9 cellular contexts compared by ENCODE assay signal in the genomic region with DNA sequence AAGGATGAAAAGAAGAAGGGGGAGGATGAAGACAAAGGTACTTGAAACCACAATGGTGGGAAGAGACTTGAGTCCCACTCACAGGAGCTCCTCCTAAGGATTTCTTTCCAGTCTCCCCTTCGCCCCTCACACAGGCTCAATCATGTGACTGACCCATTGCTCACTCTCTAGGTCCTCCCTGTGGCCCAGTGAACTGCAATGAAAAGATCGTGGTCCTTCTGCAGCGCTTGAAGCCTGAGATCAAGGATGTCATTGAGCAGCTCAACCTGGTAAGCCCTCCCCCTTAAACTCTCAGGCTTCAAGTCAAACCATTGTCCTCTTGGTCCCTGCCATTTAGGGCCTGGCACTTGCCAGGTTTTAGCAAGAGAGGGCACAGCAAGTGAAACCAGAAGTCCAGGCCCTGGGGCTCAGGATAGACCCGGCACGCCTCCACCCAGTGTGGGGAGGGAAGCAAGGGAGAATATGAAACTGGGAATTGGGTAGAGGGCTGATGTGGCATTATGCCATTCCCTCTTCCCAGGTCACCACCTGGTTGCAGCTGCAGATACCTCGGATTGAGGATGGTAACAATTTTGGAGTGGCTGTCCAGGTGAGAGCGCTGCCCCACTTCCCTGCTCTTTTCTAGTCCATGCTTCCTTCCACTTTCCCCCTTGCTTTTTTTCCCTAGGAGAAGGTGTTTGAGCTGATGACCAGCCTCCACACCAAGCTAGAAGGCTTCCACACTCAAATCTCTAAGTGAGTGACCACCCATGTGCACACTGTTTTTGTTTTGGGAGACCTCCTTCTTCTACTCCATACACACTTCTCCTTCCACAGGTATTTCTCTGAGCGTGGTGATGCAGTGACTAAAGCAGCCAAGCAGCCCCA. TPM values are rescaled to one million over a fixed set of nuclear protein-coding genes. Genes with fewer than 3 reads are reported as not detected.
DNase-seq lines count a peak whose midpoint lies in the region; ATAC-seq and TF ChIP-seq lines count a peak whose summit lies in the region.
"Had no signal": no experiment of that assay in that cellular context is flagged by ENCODE, and none has a peak within 500 bp of the region (broad histone marks: within the 10 kb centered on the region; RNA-seq: fewer than 3 reads in every experiment).

No MANE protein-coding gene starts in this region.

- H3K36me3 Mint-ChIP-seq in activated CD4-positive, alpha-beta T cell treated with anti-CD3 and anti-CD28 coated beads for 36 hours (ENCODE audit: low read depth) = peaks cover 53% of the 10 kb centered on the region
- peaks cover 28% of the 10 kb centered on the region for H3K36me3 Mint-ChIP-seq in stimulated activated memory B cell treated with anti-CD40 and anti-IgM and Interleukin-4, amounts not matched to agents 10 μg/mL and 1 μg/mL and 100 μg/mL, for 72 hours

- intact Hi-C loops in activated CD4-positive, alpha-beta T cell treated with anti-CD3 and anti-CD28 coated beads for 36 hours (cut with DNase I, micrococcal nuclease) = loop anchor here in 1 of 2 experiments (5.0 kb wide), 1 partner anchor 295 kb away; no protein-coding TSS in a partner anchor
- intact Hi-C loops in ascending aorta (cut with DNase I) = no loop called here

- H3K27ac Mint-ChIP-seq in activated CD4-positive, alpha-beta T cell treated with anti-CD3 and anti-CD28 coated beads for 36 hours = peak overlapping the region; percentile 91
- H3K27ac Mint-ChIP-seq in stimulated activated memory B cell treated with anti-CD40 and anti-IgM and Interleukin-4, amounts not matched to agents 10 μg/mL and 1 μg/mL and 100 μg/mL, for 72 hours = peak overlapping the region; percentile 82

- no peak overlapping the region for H3K4me3 ChIP-seq in ascending aorta

- no peaks in the 10 kb centered on the region for H3K9me3 Mint-ChIP-seq in activated CD4-positive, alpha-beta T cell treated with anti-CD3 and anti-CD28 coated beads for 36 hours (ENCODE audit: low read depth)
- no peaks in the 10 kb centered on the region for H3K9me3 Mint-ChIP-seq in stimulated activated memory B cell treated with anti-CD40 and anti-IgM and Interleukin-4, amounts not matched to agents 10 μg/mL and 1 μg/mL and 100 μg/mL, for 72 hours

- TF ChIP-seq CTCF in ascending aorta (IDR thresholded peaks at IDR 0.05) = no peak

- peaks cover 48% of the 10 kb centered on the region for H3K4me1 Mint-ChIP-seq in activated CD4-positive, alpha-beta T cell treated with anti-CD3 and anti-CD28 coated beads for 36 hours
- H3K4me1 Mint-ChIP-seq in stimulated activated memory B cell treated with anti-CD40 and anti-IgM and Interleukin-4, amounts not matched to agents 10 μg/mL and 1 μg/mL and 100 μg/mL, for 72 hours = peaks cover 54% of the 10 kb centered on the region

- no peak for DNase-seq in activated CD4-positive, alpha-beta T cell treated with anti-CD3 and anti-CD28 coated beads for 36 hours
- DNase-seq in activated CD4-positive, alpha-beta T cell treated with anti-CD3 and anti-CD28 coated beads for 4 hours = no peak
- DNase-seq in ascending aorta (ENCODE audit: low spot score in 2 of 2) = no peak
- DNase-seq: glutamatergic neuron, NCI-H1092 treated with DMSO at 0.1 percent for 48 hours had no signal

- no peaks in the 10 kb centered on the region for H3K27me3 ChIP-seq in ascending aorta
- H3K27me3 ChIP-seq: suprapubic skin had no signal

- CTCF ChIA-PET in activated CD4-positive, alpha-beta T cell treated with anti-CD3 and anti-CD28 coated beads for 36 hours (lab: Charles Lee) = interaction anchor here (0.7 to 2.5 kb wide), 7 partner anchors 9 to 299 kb away, joined by 3 to 14 read pairs (median 5); partner anchors contain the start of genes DCAF11, IRF9, MDP1 and NRL

- H3K4me3 Mint-ChIP-seq in activated CD4-positive, alpha-beta T cell treated with anti-CD3 and anti-CD28 coated beads for 36 hours = peak overlapping the region; percentile 92
- H3K4me3 Mint-ChIP-seq in stimulated activated memory B cell treated with anti-CD40 and anti-IgM and Interleukin-4, amounts not matched to agents 10 μg/mL and 1 μg/mL and 100 μg/mL, for 72 hours = no peak overlapping the region

- no peak for ATAC-seq in activated CD4-positive, alpha-beta T cell treated with anti-CD3 and anti-CD28 coated beads for 36 hours
- ATAC-seq in stimulated activated memory B cell treated with anti-CD40 and anti-IgM and Interleukin-4, amounts not matched to agents 10 μg/mL and 1 μg/mL and 100 μg/mL, for 72 hours = no peak
- ATAC-seq in HG03520 (IDR thresholded peaks at IDR 0.05; ENCODE audit: unreplicated experiment) (no peak), GM18861 (IDR thresholded peaks at IDR 0.05; ENCODE audit: unreplicated experiment) (no peak)

- H3K27ac ChIP-seq in ascending aorta = peak overlapping the region; percentile 31 to 91

- peaks cover 9 to 31% of the 10 kb centered on the region in 2 donors for H3K4me1 ChIP-seq in ascending aorta

- H3K9me3 ChIP-seq in ascending aorta = no peaks in the 10 kb centered on the region
- H3K9me3 ChIP-seq: suprapubic skin had no signal

- no peaks in the 10 kb centered on the region for H3K27me3 Mint-ChIP-seq in activated CD4-positive, alpha-beta T cell treated with anti-CD3 and anti-CD28 coated beads for 36 hours
- no peaks in the 10 kb centered on the region for H3K27me3 Mint-ChIP-seq in stimulated activated memory B cell treated with anti-CD40 and anti-IgM and Interleukin-4, amounts not matched to agents 10 μg/mL and 1 μg/mL and 100 μg/mL, for 72 hours

- POLR2A ChIA-PET in activated CD4-positive, alpha-beta T cell treated with anti-CD3 and anti-CD28 coated beads for 36 hours (lab: Charles Lee) = interaction anchor here (0.6 to 3.1 kb wide), 6 partner anchors 9 to 47 kb away, joined by 3 to 35 read pairs (median 6); partner anchors contain the start of genes DCAF11, NRL, PSME2 and RNF31

- H3K36me3 ChIP-seq in ascending aorta = peaks cover 11 to 18% of the 10 kb centered on the region in 2 donors

RNA-seq across cellular contexts. Expression of gene PSME1, which starts 1.8 kb away (rescaled TPM):
- total RNA-seq in activated CD4-positive, alpha-beta T cell treated with anti-CD3 and anti-CD28 coated beads for 36 hours = 100 to 1,000 TPM; 414 to 418 TPM
- total RNA-seq in ascending aorta = 55.5 TPM

RNA-seq across cellular contexts. Expression of gene EMC9, which starts 3.6 kb away (rescaled TPM):
- 10 to 100 TPM; 36.9 to 46.7 TPM for total RNA-seq in activated CD4-positive, alpha-beta T cell treated with anti-CD3 and anti-CD28 coated beads for 36 hours
- total RNA-seq in ascending aorta = 3.4 TPM

RNA-seq across cellular contexts. Expression of gene FITM1, which starts 7.3 kb away (rescaled TPM):
- under 1 TPM in 1 of 2 experiments, not detected in 1; 0.53 TPM for total RNA-seq in activated CD4-positive, alpha-beta T cell treated with anti-CD3 and anti-CD28 coated beads for 36 hours
- total RNA-seq in ascending aorta = not detected

RNA-seq across cellular contexts. Expression of gene PSME2, which starts 8.6 kb away (rescaled TPM):
- 100 to 1,000 TPM; 445 to 459 TPM for total RNA-seq in activated CD4-positive, alpha-beta T cell treated with anti-CD3 and anti-CD28 coated beads for 36 hours
- total RNA-seq in ascending aorta = 100 TPM

RNA-seq across cellular contexts. Expression of gene RNF31, which starts 9.5 kb away (rescaled TPM):
- total RNA-seq in activated CD4-positive, alpha-beta T cell treated with anti-CD3 and anti-CD28 coated beads for 36 hours = 10 to 100 TPM; 73.7 to 98.4 TPM
- total RNA-seq in ascending aorta = 182 TPM
